Comparison of ENCODE assay signal across 1 cellular context in genomic region chr20:184288-184687, GRCh38.
TF ChIP-seq lines count a peak whose summit lies in the region.

No MANE protein-coding gene starts in this region.

TF ChIP-seq in HepG2, 621 proteins besides CTCF, POLR2A, EP300 and RAD21 (continued from another document):
- TF ChIP-seq, protein P1, sequence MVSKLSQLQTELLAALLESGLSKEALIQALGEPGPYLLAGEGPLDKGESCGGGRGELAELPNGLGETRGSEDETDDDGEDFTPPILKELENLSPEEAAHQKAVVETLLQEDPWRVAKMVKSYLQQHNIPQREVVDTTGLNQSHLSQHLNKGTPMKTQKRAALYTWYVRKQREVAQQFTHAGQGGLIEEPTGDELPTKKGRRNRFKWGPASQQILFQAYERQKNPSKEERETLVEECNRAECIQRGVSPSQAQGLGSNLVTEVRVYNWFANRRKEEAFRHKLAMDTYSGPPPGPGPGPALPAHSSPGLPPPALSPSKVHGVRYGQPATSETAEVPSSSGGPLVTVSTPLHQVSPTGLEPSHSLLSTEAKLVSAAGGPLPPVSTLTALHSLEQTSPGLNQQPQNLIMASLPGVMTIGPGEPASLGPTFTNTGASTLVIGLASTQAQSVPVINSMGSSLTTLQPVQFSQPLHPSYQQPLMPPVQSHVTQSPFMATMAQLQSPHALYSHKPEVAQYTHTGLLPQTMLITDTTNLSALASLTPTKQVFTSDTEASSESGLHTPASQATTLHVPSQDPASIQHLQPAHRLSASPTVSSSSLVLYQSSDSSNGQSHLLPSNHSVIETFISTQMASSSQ (IDR thresholded peaks at IDR 0.05; ENCODE audit: low read depth): no peak
- TF ChIP-seq, protein P1 (CRISPR knock-in tag; IDR thresholded peaks at IDR 0.05; ENCODE audit: borderline replicate concordance): no peak
- TF ChIP-seq CREB1 (IDR thresholded peaks at IDR 0.05) (peak; percentile 86), CREB1 (CRISPR knock-in tag; IDR thresholded peaks at IDR 0.05) (no peak), GPN1 (CRISPR knock-in tag; IDR thresholded peaks at IDR 0.05; ENCODE audit: borderline replicate concordance) (no peak), CBFB (CRISPR knock-in tag; IDR thresholded peaks at IDR 0.05) (no peak), ATF7 (IDR thresholded peaks at IDR 0.05) (peak; percentile 92), ATF7 (CRISPR knock-in tag; IDR thresholded peaks at IDR 0.05) (no peak), ZNF589 (CRISPR knock-in tag; conservative IDR thresholded peaks at IDR 0.05) (no peak), ZNF292 (CRISPR knock-in tag; IDR thresholded peaks at IDR 0.05; ENCODE audit: borderline replicate concordance, low read depth) (no peak), HMGA1 (CRISPR knock-in tag; conservative IDR thresholded peaks at IDR 0.05) (no peak), ESRRA (CRISPR knock-in tag; IDR thresholded peaks at IDR 0.05; ENCODE audit: low read depth) (no peak), ZNF788 (CRISPR knock-in tag; IDR thresholded peaks at IDR 0.05; ENCODE audit: borderline replicate concordance) (no peak), CEBPZ (IDR thresholded peaks at IDR 0.05; ENCODE audit: low read length) (no peak), PHF20 (CRISPR knock-in tag; IDR thresholded peaks at IDR 0.05) (no peak), NR2F6 (IDR thresholded peaks at IDR 0.05) (no peak), NR2F6 (CRISPR knock-in tag; IDR thresholded peaks at IDR 0.05) (no peak), HMG20B (CRISPR knock-in tag; conservative IDR thresholded peaks at IDR 0.05) (no peak), ZNF230 (CRISPR knock-in tag; IDR thresholded peaks at IDR 0.05) (no peak), NR2F1 (CRISPR knock-in tag; IDR thresholded peaks at IDR 0.05) (no peak), TCF7 (IDR thresholded peaks at IDR 0.05; ENCODE audit: low read depth) (no peak), CEBPG (CRISPR knock-in tag; IDR thresholded peaks at IDR 0.05) (no peak)
- TF ChIP-seq, protein P2, sequence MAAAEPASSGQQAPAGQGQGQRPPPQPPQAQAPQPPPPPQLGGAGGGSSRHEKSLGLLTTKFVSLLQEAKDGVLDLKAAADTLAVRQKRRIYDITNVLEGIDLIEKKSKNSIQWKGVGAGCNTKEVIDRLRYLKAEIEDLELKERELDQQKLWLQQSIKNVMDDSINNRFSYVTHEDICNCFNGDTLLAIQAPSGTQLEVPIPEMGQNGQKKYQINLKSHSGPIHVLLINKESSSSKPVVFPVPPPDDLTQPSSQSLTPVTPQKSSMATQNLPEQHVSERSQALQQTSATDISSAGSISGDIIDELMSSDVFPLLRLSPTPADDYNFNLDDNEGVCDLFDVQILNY (CRISPR knock-in tag; conservative IDR thresholded peaks at IDR 0.05): no peak
